ENCODE assay signal across 8 cellular contexts in genomic region chr6:53359088-53359842, GRCh38. TPM values are rescaled to one million over a fixed set of nuclear protein-coding genes. Genes with fewer than 3 reads are reported as not detected.
DNase-seq lines count a peak whose midpoint lies in the region; TF ChIP-seq lines count a peak whose summit lies in the region.

No MANE protein-coding gene starts in this region.

- TF ChIP-seq CTCF in GM20000 (IDR thresholded peaks at IDR 0.05; ENCODE audit: extremely low read depth, missing control alignments) = no peak

- no peaks in the 10 kb centered on the region for H3K9me3 ChIP-seq in endocrine pancreas (ENCODE audit: control insufficient read depth, low read length)

- H3K36me3 ChIP-seq in endocrine pancreas (ENCODE audit: control insufficient read depth, insufficient read depth, low read length) = no peaks in the 10 kb centered on the region

- peaks cover 11% of the 10 kb centered on the region for H3K4me1 ChIP-seq in endocrine pancreas (ENCODE audit: control insufficient read depth, insufficient read depth, low read length)

- H3K27me3 ChIP-seq in endocrine pancreas (ENCODE audit: control insufficient read depth, insufficient read depth, low read length) = no peaks in the 10 kb centered on the region

- peak overlapping the region; percentile 65 for H3K9ac ChIP-seq in endocrine pancreas (ENCODE audit: control insufficient read depth, insufficient read depth, low read length)

- DNase-seq in COR-L47 (lab: John Stamatoyannopoulos, UW) (peak; percentile 90), GM20000 (ENCODE audit: low spot score) (peak; percentile 98), HS-5 (ENCODE audit: low read depth) (peak; percentile 74), NOMO-1 (lab: John Stamatoyannopoulos, UW; ENCODE audit: unreplicated experiment in 2 of 2) (peak; percentile 93 to 96), mesenteric fat pad (ENCODE audit: low spot score) (peak; percentile 98)
- DNase-seq in activated CD8-positive, alpha-beta memory T cell treated with anti-CD3 and anti-CD28 coated beads, Interleukin-2, amount 50 U/mL, for 24 hours (ENCODE audit: extremely low read depth) = peak; percentile 64
- peak; percentile 87 for DNase-seq in stimulated activated CD8-positive, alpha-beta memory T cell treated with anti-CD3 and anti-CD28 coated beads, Interleukin-12 subunit alpha, Interleukin-12 subunit beta, amount 100 ng/mL, for 4 hours (ENCODE audit: low read depth)

- H3K4me3 ChIP-seq in endocrine pancreas (ENCODE audit: control insufficient read depth, insufficient read depth, low read length) = peak overlapping the region; percentile 48

RNA-seq across cellular contexts. Expression of gene ELOVL5, which starts 10.5 kb away (rescaled TPM):
- 392 TPM for total RNA-seq in mesenteric fat pad

Comparison
In these comparisons a context has a peak if more than half of its experiments do, and no peak if none do; other contexts are left out.
1. Peak in every context shown above with its lines: DNase-seq and H3K4me3 ChIP-seq.